Comparison of ENCODE assay signal across 16 cellular contexts in the genomic region with DNA sequence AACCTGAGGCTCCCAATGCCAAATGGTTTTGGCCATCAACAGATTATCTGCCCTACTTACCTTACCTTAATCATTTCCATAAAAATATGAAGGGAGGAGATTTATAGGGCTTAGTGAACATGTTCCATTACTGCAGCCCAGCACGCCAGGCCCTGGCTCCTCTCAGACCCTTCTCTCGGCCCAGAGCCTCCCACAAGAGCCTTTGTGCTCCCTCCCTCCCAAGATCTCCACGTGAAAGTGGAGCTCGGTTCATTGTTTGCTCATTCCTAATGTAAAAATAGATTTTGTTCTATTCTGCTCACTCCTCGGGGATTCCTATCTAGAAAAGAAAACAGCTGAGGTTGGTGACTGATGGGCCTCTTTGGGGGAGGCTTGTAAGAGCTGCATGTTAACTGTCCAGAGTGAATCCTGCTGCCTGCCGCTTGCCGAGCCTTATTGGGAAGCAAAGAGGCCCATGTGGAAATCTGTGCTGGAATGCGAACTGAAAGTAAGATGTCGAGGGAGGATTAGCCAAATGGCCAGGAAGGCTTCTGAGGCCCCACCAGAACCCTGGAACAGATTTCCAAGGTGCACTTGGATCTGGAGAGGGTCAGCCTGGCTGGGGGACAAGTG.
A peak's percentile ranks its signal among the peaks of the same experiment; 100 is the strongest.
DNase-seq lines count a peak whose midpoint lies in the region; ATAC-seq and TF ChIP-seq lines count a peak whose summit lies in the region.
"Had no signal": no experiment of that assay in that cellular context is flagged by ENCODE, and none has a peak within 500 bp of the region (broad histone marks: within the 10 kb centered on the region; RNA-seq: fewer than 3 reads in every experiment).

No MANE protein-coding gene starts in this region.

- no peaks in the 10 kb centered on the region for H3K9me3 ChIP-seq in esophagus squamous epithelium
- H3K9me3 ChIP-seq: BLaER1 treated with 17β-estradiol and CSF1 and Interleukin-3, amounts not matched to agents 10 nM and 100 nM; MG63 had no signal

- no peaks in the 10 kb centered on the region for H3K27me3 ChIP-seq in esophagus squamous epithelium
- H3K27me3 ChIP-seq: BLaER1 treated with 17β-estradiol and CSF1 and Interleukin-3, amounts not matched to agents 10 nM and 100 nM; MG63; spleen had no signal

- H3K4me1 ChIP-seq in esophagus squamous epithelium, result no peaks in the 10 kb centered on the region
- H3K4me1 ChIP-seq: BLaER1 treated with 17β-estradiol and CSF1 and Interleukin-3, amounts not matched to agents 10 nM and 100 nM; spleen had no signal

- no peak for TF ChIP-seq CTCF in esophagus squamous epithelium (IDR thresholded peaks at IDR 0.05)

- ATAC-seq in HG02759 (IDR thresholded peaks at IDR 0.05; ENCODE audit: unreplicated experiment) (no peak), GM21423 (IDR thresholded peaks at IDR 0.05; ENCODE audit: unreplicated experiment) (no peak)
- ATAC-seq: activated CD8-positive, alpha-beta T cell treated with anti-CD3 and anti-CD28 coated beads, Interleukin-2, amount 10 ng/mL, durations not matched to agents 7 days and 5 days; left colon had no signal

- H3K36me3 ChIP-seq in esophagus squamous epithelium, result no peaks in the 10 kb centered on the region
- H3K36me3 ChIP-seq: BLaER1 treated with 17β-estradiol and CSF1 and Interleukin-3, amounts not matched to agents 10 nM and 100 nM; MG63; spleen had no signal

- intact Hi-C loops in esophagus squamous epithelium (cut with DNase I), result no loop called here

- peak overlapping the region in 3 of 4 donors; percentile 54 to 67 (median 59) for H3K27ac ChIP-seq in esophagus squamous epithelium
- H3K27ac ChIP-seq: BLaER1 treated with 17β-estradiol and CSF1 and Interleukin-3, amounts not matched to agents 10 nM and 100 nM had no signal

- H3K4me3 ChIP-seq in esophagus squamous epithelium, result peak overlapping the region in 1 of 4 donors; percentile 15
- H3K4me3 ChIP-seq: BLaER1 treated with 17β-estradiol and CSF1 and Interleukin-3, amounts not matched to agents 10 nM and 100 nM; MG63; spleen had no signal

- TF ChIP-seq POLR2A in esophagus squamous epithelium (IDR thresholded peaks at IDR 0.05), result no peak

- peak; percentile 21 for DNase-seq in RPMI7951 (ENCODE audit: low read depth)
- no peak for DNase-seq in esophagus squamous epithelium (lab: John Stamatoyannopoulos, UW)
- peak; percentile 13 for DNase-seq in mucosa of gallbladder (ENCODE audit: low spot score)
- peak; percentile 24 for DNase-seq in superior temporal gyrus (ENCODE audit: extremely low spot score)
- no peak for DNase-seq in DMS53 treated with DMSO at 0.1 percent for 48 hours (lab: John Stamatoyannopoulos, UW; ENCODE audit: unreplicated experiment)
- DNase-seq in NCI-H1694 treated with DMSO at 0.1 percent for 48 hours (lab: John Stamatoyannopoulos, UW), result no peak
- DNase-seq: activated CD8-positive, alpha-beta T cell treated with anti-CD3 and anti-CD28 coated beads, Interleukin-2, amount 10 ng/mL, durations not matched to agents 7 days and 5 days; activated effector memory CD4-positive, alpha-beta T cell treated with Interleukin-2 at 50 U/mL for 16 hours; DND-41; hippocampal formation; MG63; spleen had no signal

- 58 to 71% methylated on average over 9 of the region's 9 CpGs for WGBS in esophagus squamous epithelium, 2 donors

Comparison
In these comparisons a context has a peak if more than half of its experiments do, and no peak if none do; other contexts are left out.
1. DNase-seq: peak in RPMI7951 (single experiment), mucosa of gallbladder (single experiment) and superior temporal gyrus (single experiment); none in esophagus squamous epithelium (single experiment), DMS53 treated with DMSO at 0.1 percent for 48 hours (single experiment) and NCI-H1694 treated with DMSO at 0.1 percent for 48 hours (single experiment).